1 cellular context compared by ENCODE assay signal in genomic region chr13:113806526-113806925, GRCh38.
TF ChIP-seq lines count a peak whose summit lies in the region.

No MANE protein-coding gene starts in this region.

TF ChIP-seq in WTC11, 78 proteins besides CTCF, POLR2A, EP300 and RAD21 (continued from another document):
- TF ChIP-seq ZSCAN18 (CRISPR knock-in tag; IDR thresholded peaks at IDR 0.05) = no peak
- TF ChIP-seq RELA (CRISPR knock-in tag; IDR thresholded peaks at IDR 0.05; ENCODE audit: borderline replicate concordance) = no peak
- TF ChIP-seq FOXJ3 (CRISPR knock-in tag; IDR thresholded peaks at IDR 0.05; ENCODE audit: borderline replicate concordance) = no peak
- TF ChIP-seq E2F5 (CRISPR knock-in tag; IDR thresholded peaks at IDR 0.05) = no peak
- no peak for TF ChIP-seq ZNF671 (CRISPR knock-in tag; IDR thresholded peaks at IDR 0.05)
- TF ChIP-seq MYBL2 (CRISPR knock-in tag; IDR thresholded peaks at IDR 0.05) = no peak
- TF ChIP-seq ZNF425 (CRISPR knock-in tag; conservative IDR thresholded peaks at IDR 0.05) = no peak
